Comparison of ENCODE assay signal across 12 cellular contexts in the genomic region with DNA sequence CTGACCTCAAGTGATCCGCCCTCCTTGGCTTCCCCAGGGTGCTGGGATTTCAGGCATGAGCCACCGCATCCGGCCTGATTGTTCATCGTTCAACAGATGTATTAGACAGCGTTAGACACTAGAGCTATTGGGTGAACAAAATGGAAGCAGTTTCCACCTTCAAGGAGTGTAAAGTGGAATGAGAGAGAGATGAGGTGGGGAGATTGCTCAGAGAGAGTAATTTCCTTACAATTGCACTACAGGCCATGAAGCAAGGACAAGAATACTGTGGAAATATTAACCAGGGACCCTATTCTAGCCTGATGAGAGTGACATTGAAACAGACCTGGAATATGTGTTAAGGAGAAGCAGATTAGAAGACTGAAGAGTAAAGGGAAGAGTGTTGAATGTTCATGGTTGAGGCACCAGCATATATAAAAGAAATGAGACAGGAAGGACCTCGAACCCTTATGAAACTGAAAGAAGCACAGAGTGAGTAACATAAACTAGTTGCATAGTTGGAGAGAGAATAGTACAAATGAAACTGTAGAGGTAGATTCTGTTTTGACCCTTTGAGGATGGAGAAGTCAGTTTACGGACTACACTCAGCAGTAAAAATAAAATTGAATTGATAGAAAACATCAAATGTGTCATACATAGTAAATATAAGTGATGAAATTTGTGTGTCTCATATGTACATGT. TPM values are rescaled to one million over a fixed set of nuclear protein-coding genes. Genes with fewer than 3 reads are reported as not detected.
A peak's percentile ranks its signal among the peaks of the same experiment; 100 is the strongest.
DNase-seq lines count a peak whose midpoint lies in the region; ATAC-seq and TF ChIP-seq lines count a peak whose summit lies in the region.
"Had no signal": no experiment of that assay in that cellular context is flagged by ENCODE, and none has a peak within 500 bp of the region (broad histone marks: within the 10 kb centered on the region; RNA-seq: fewer than 3 reads in every experiment).

No MANE protein-coding gene starts in this region.

- H3K27me3 Mint-ChIP-seq in activated CD8-positive, alpha-beta memory T cell treated with anti-CD3 and anti-CD28 coated beads, Interleukin-2, amount 10 ng/mL, durations not matched to agents 7 days and 5 days, result no peaks in the 10 kb centered on the region

- intact Hi-C loops in spleen (cut with DNase I; ENCODE audit: low total_unique reads), result no loop called here

- H3K4me1 Mint-ChIP-seq in activated CD8-positive, alpha-beta memory T cell treated with anti-CD3 and anti-CD28 coated beads, Interleukin-2, amount 10 ng/mL, durations not matched to agents 7 days and 5 days, result peaks cover 39% of the 10 kb centered on the region

- H3K9me3 ChIP-seq in spleen, result no peaks in the 10 kb centered on the region
- H3K9me3 ChIP-seq: right lobe of liver had no signal

- peak overlapping the region; percentile 85 for H3K4me2 ChIP-seq in KMS-11

- H3K4me3 ChIP-seq in KMS-11 (IDR thresholded peaks at IDR 0.05; ENCODE audit: insufficient read depth, low read depth, low read length) (no peak overlapping the region), spleen (no peak overlapping the region)
- H3K4me3 ChIP-seq: right lobe of liver had no signal

- no peaks in the 10 kb centered on the region; the same call in 1 of the 2 replicates for H4K20me1 ChIP-seq in KMS-11 (ENCODE audit: insufficient read depth)

- H3K4me1 ChIP-seq in KMS-11 (ENCODE audit: low read depth, poor library complexity, severe bottlenecking) (peaks cover 68% of the 10 kb centered on the region), spleen (peaks cover 6 to 79% (median 39%) of the 10 kb centered on the region in 6 donors)

- H3K36me3 Mint-ChIP-seq in activated CD8-positive, alpha-beta memory T cell treated with anti-CD3 and anti-CD28 coated beads, Interleukin-2, amount 10 ng/mL, durations not matched to agents 7 days and 5 days, result peaks cover 7% of the 10 kb centered on the region

- H3K36me3 ChIP-seq in KMS-11 (ENCODE audit: insufficient read depth) (no peaks in the 10 kb centered on the region), spleen (peaks cover 0 to 10% (median 0%) of the 10 kb centered on the region in 6 donors)
- H3K36me3 ChIP-seq: right lobe of liver had no signal

- no peak for TF ChIP-seq POLR2A in spleen (IDR thresholded peaks at IDR 0.05)

- peak overlapping the region; percentile 75 for H3K27ac ChIP-seq in KMS-11
- H3K27ac ChIP-seq in spleen, result peak overlapping the region in 6 of 8 donors; percentile 2 to 53 (median 43)
- H3K27ac ChIP-seq: right lobe of liver had no signal

- no peaks in the 10 kb centered on the region for H3K9me3 Mint-ChIP-seq in activated CD8-positive, alpha-beta memory T cell treated with anti-CD3 and anti-CD28 coated beads, Interleukin-2, amount 10 ng/mL, durations not matched to agents 7 days and 5 days (ENCODE audit: low read depth)

- TF ChIP-seq CTCF in KMS-11 (conservative IDR thresholded peaks at IDR 0.05; ENCODE audit: low read depth, low read length), result no peak
- no peak for TF ChIP-seq CTCF in spleen (IDR thresholded peaks at IDR 0.05 in 8 of 11, conservative IDR thresholded peaks at IDR 0.05 in 3 of 11)

- H2AFZ ChIP-seq in KMS-11 (ENCODE audit: low read depth), result no peak overlapping the region

- ATAC-seq in activated CD8-positive, alpha-beta memory T cell treated with anti-CD3 and anti-CD28 coated beads, Interleukin-2, amount 10 ng/mL, durations not matched to agents 7 days and 5 days, result peak; percentile 86
- ATAC-seq in GM21786 (IDR thresholded peaks at IDR 0.05; ENCODE audit: unreplicated experiment) (peak; percentile 75), HG03025 (IDR thresholded peaks at IDR 0.05; ENCODE audit: low FRiP score, unreplicated experiment) (no peak)
- ATAC-seq: esophagus mucosa, left cardiac atrium, right lobe of liver had no signal

- DNase-seq in activated CD8-positive, alpha-beta memory T cell treated with anti-CD3 and anti-CD28 coated beads, Interleukin-2, amount 10 ng/mL, durations not matched to agents 7 days and 5 days, result no peak
- DNase-seq in activated CD8-positive, alpha-beta memory T cell treated with anti-CD3 and anti-CD28 coated beads, Interleukin-2, amount 50 U/mL, for 48 hours, result no peak
- no peak for DNase-seq in spleen
- DNase-seq in HCEC 1CT, result no peak
- no peak for DNase-seq in islet precursor cell
- DNase-seq: left cardiac atrium, NCI-H82 had no signal

- peak overlapping the region; percentile 91 for H3K27ac Mint-ChIP-seq in activated CD8-positive, alpha-beta memory T cell treated with anti-CD3 and anti-CD28 coated beads, Interleukin-2, amount 10 ng/mL, durations not matched to agents 7 days and 5 days

- 80 to 88% (median 84%) methylated on average over 7 of the region's 7 CpGs for WGBS in spleen, 5 donors

- no peaks in the 10 kb centered on the region for H3K27me3 ChIP-seq in KMS-11 (ENCODE audit: insufficient read depth, low read depth)
- H3K27me3 ChIP-seq in spleen (replicated peaks in 1 of 7), result no peaks in the 10 kb centered on the region
- H3K27me3 ChIP-seq: right lobe of liver had no signal

- H3K4me3 Mint-ChIP-seq in activated CD8-positive, alpha-beta memory T cell treated with anti-CD3 and anti-CD28 coated beads, Interleukin-2, amount 10 ng/mL, durations not matched to agents 7 days and 5 days, result peak overlapping the region; percentile 57

- peaks cover 96% of the 10 kb centered on the region for H3K79me2 ChIP-seq in KMS-11 (ENCODE audit: insufficient read depth, low read depth)

- CTCF ChIA-PET in activated CD8-positive, alpha-beta memory T cell treated with anti-CD3 and anti-CD28 coated beads, Interleukin-2, amount 10 ng/mL, durations not matched to agents 7 days and 5 days (lab: Charles Lee), result interaction anchor here (0.9 kb wide), 1 partner anchor 14 kb away, joined by 3 read pairs; no protein-coding TSS in a partner anchor

- H3K9ac ChIP-seq in KMS-11, result peak overlapping the region; percentile 21; the same call in 1 of the 2 replicates

RNA-seq across cellular contexts. Expression of gene RTF1, which starts 7.2 kb away (rescaled TPM):
- 10 to 100 TPM; 36.3 to 43.4 TPM for total RNA-seq in activated CD8-positive, alpha-beta memory T cell treated with anti-CD3 and anti-CD28 coated beads, Interleukin-2, amount 10 ng/mL, durations not matched to agents 7 days and 5 days
- total RNA-seq in spleen, result 10 to 100 TPM; 29.4 to 71.3 (median 39.6) TPM
- 10 to 100 TPM; 14.2 to 22.5 (median 19.4) TPM for polyA plus RNA-seq in spleen

RNA-seq across cellular contexts. Expression of gene NDUFAF1, which starts 21.8 kb away (rescaled TPM):
- 10 to 100 TPM; 12.4 to 14.1 TPM for total RNA-seq in activated CD8-positive, alpha-beta memory T cell treated with anti-CD3 and anti-CD28 coated beads, Interleukin-2, amount 10 ng/mL, durations not matched to agents 7 days and 5 days
- total RNA-seq in spleen, result 10 to 100 TPM; 12.9 to 19.7 (median 15.9) TPM
- 10 to 100 TPM in 2 of 3 donors, 1 to 10 TPM in 1; 8.9 to 16.8 (median 15.9) TPM for polyA plus RNA-seq in spleen
